ENCODE assay signal across 15 cellular contexts in genomic region chr3:170090601-170090981, GRCh38. TPM values are rescaled to one million over a fixed set of nuclear protein-coding genes. Genes with fewer than 3 reads are reported as not detected.
A peak's percentile ranks its signal among the peaks of the same experiment; 100 is the strongest.
DNase-seq lines count a peak whose midpoint lies in the region.
"Had no signal": no experiment of that assay in that cellular context is flagged by ENCODE, and none has a peak within 500 bp of the region (broad histone marks: within the 10 kb centered on the region; RNA-seq: fewer than 3 reads in every experiment).

No MANE protein-coding gene starts in this region.

- H3K36me3 Mint-ChIP-seq in activated naive CD4-positive, alpha-beta T cell treated with anti-CD3 and anti-CD28 coated beads, Interleukin-2, amount 50 U/mL, for 24 hours, result peaks cover 17% of the 10 kb centered on the region

- H3K4me1 ChIP-seq in adipocyte (ENCODE audit: control insufficient read depth, insufficient read depth, low read length) (peaks cover 8% of the 10 kb centered on the region), subcutaneous abdominal adipose tissue (ENCODE audit: control insufficient read depth in 5 of 5, insufficient read depth in 5 of 5, low read length in 5 of 5) (peaks cover 0 to 11% (median 0%) of the 10 kb centered on the region in 5 donors)
- H3K4me1 ChIP-seq: HAP-1 had no signal

- H3K27ac ChIP-seq in subcutaneous abdominal adipose tissue (ENCODE audit: low read depth, low read length), result peak overlapping the region; percentile 25

- H3K4me1 Mint-ChIP-seq in activated naive CD4-positive, alpha-beta T cell treated with anti-CD3 and anti-CD28 coated beads, Interleukin-2, amount 50 U/mL, for 24 hours, result peaks cover 12% of the 10 kb centered on the region

- no peaks in the 10 kb centered on the region for H3K27me3 Mint-ChIP-seq in activated naive CD4-positive, alpha-beta T cell treated with anti-CD3 and anti-CD28 coated beads, Interleukin-2, amount 50 U/mL, for 24 hours
- H3K27me3 Mint-ChIP-seq: CD4-positive, alpha-beta memory T cell had no signal

- H3K9me3 Mint-ChIP-seq in activated naive CD4-positive, alpha-beta T cell treated with anti-CD3 and anti-CD28 coated beads, Interleukin-2, amount 50 U/mL, for 24 hours, result no peaks in the 10 kb centered on the region
- H3K9me3 Mint-ChIP-seq: CD4-positive, alpha-beta memory T cell had no signal

- H3K4me3 ChIP-seq in adipocyte (ENCODE audit: low read length), result no peak overlapping the region
- no peak overlapping the region for H3K4me3 ChIP-seq in subcutaneous abdominal adipose tissue (ENCODE audit: low read depth in 1 of 5, low read length in 5 of 5)
- H3K4me3 ChIP-seq: GM12878, HAP-1 had no signal

- H3K9me3 ChIP-seq in adipocyte (ENCODE audit: control insufficient read depth, low read length), result no peaks in the 10 kb centered on the region
- no peaks in the 10 kb centered on the region for H3K9me3 ChIP-seq in subcutaneous abdominal adipose tissue (ENCODE audit: control insufficient read depth in 5 of 5, low read length in 5 of 5)
- H3K9me3 ChIP-seq: HAP-1 had no signal

- peak overlapping the region; percentile 69 for H3K27ac Mint-ChIP-seq in activated naive CD4-positive, alpha-beta T cell treated with anti-CD3 and anti-CD28 coated beads, Interleukin-2, amount 50 U/mL, for 24 hours
- H3K27ac Mint-ChIP-seq: CD4-positive, alpha-beta memory T cell had no signal

- H3K9ac ChIP-seq in adipocyte (ENCODE audit: low read length) (no peak overlapping the region), subcutaneous abdominal adipose tissue (ENCODE audit: low read length in 5 of 5) (no peak overlapping the region)

- H3K27me3 ChIP-seq in adipocyte (replicated peaks; ENCODE audit: control insufficient read depth, insufficient read depth, low read length) (no peaks in the 10 kb centered on the region), subcutaneous abdominal adipose tissue (ENCODE audit: control insufficient read depth in 5 of 5, insufficient read depth in 4 of 5, low read length in 5 of 5) (no peaks in the 10 kb centered on the region)

- no peak overlapping the region for H3K4me3 Mint-ChIP-seq in activated naive CD4-positive, alpha-beta T cell treated with anti-CD3 and anti-CD28 coated beads, Interleukin-2, amount 50 U/mL, for 24 hours
- H3K4me3 Mint-ChIP-seq: CD4-positive, alpha-beta memory T cell had no signal

- DNase-seq in activated naive CD4-positive, alpha-beta T cell treated with anti-CD3 and anti-CD28 coated beads, Interleukin-2, amount 50 U/mL, for 16 hours, result no peak
- peak; percentile 8 for DNase-seq in adipocyte (ENCODE audit: low read depth)
- DNase-seq in myocyte (ENCODE audit: low read depth), result peak; percentile 32
- DNase-seq in inferior parietal cortex (ENCODE audit: extremely low spot score), result no peak
- DNase-seq in NCI-H187 (lab: John Stamatoyannopoulos, UW), result no peak
- no peak for DNase-seq in iPS-NIHi11 (ENCODE audit: low spot score)
- DNase-seq: CD4-positive, alpha-beta memory T cell; GDM1; NCI-H1930; NCI-H69; SHP77 treated with DMSO at 0.1 percent for 48 hours had no signal

- H3K36me3 ChIP-seq in adipocyte (ENCODE audit: control insufficient read depth, insufficient read depth, low read length, severe bottlenecking), result peaks cover 80% of the 10 kb centered on the region
- peaks cover 13 to 37% (median 34%) of the 10 kb centered on the region in 5 donors for H3K36me3 ChIP-seq in subcutaneous abdominal adipose tissue (ENCODE audit: control insufficient read depth in 5 of 5, insufficient read depth in 5 of 5, low read length in 5 of 5)

RNA-seq across cellular contexts. Expression of gene GPR160, which starts 52.8 kb away (rescaled TPM):
- 0.31 and 1.1 TPM in 2 replicates for total RNA-seq in myocyte
- polyA plus RNA-seq in myocyte (2012), result 0.59 TPM

Comparison
In these comparisons a context has a peak if more than half of its experiments do, and no peak if none do; other contexts are left out.
1. DNase-seq: peak in adipocyte (single experiment) and myocyte (single experiment); none in activated naive CD4-positive, alpha-beta T cell treated with anti-CD3 and anti-CD28 coated beads, Interleukin-2, amount 50 U/mL, for 16 hours (single experiment), inferior parietal cortex (single experiment), NCI-H187 (0 of 2) and iPS-NIHi11 (single experiment).